Comparison of ENCODE assay signal across 27 cellular contexts in genomic region chr18:10029711-10030110, GRCh38.
"Had no signal": no experiment of that assay in that cellular context is flagged by ENCODE, and none has a peak within 500 bp of the region (broad histone marks: within the 10 kb centered on the region; RNA-seq: fewer than 3 reads in every experiment).

No MANE protein-coding gene starts in this region.

- H3K4me3 Mint-ChIP-seq: stimulated activated naive CD8-positive, alpha-beta T cell treated with anti-CD3 and anti-CD28 coated beads, Interleukin-15, amount 100 ng/mL, for 72 hours had no signal

- H3K9me3 ChIP-seq: gastrocnemius medialis, left lung, lower lobe of right lung, neutrophil, pancreas, suprapubic skin, transverse colon, upper lobe of right lung had no signal

- H3K27me3 Mint-ChIP-seq: naive thymus-derived CD8-positive, alpha-beta T cell; stimulated activated naive CD8-positive, alpha-beta T cell treated with anti-CD3 and anti-CD28 coated beads, Interleukin-15, amount 100 ng/mL, for 72 hours had no signal

- H3K9me3 Mint-ChIP-seq: naive thymus-derived CD8-positive, alpha-beta T cell; stimulated activated naive CD8-positive, alpha-beta T cell treated with anti-CD3 and anti-CD28 coated beads, Interleukin-15, amount 100 ng/mL, for 72 hours had no signal

- H3K27me3 ChIP-seq: gastrocnemius medialis, hepatocyte, left lung, pancreas, suprapubic skin, transverse colon, upper lobe of right lung had no signal

- H3K27ac ChIP-seq: dorsolateral prefrontal cortex, epithelial cell of prostate, gastrocnemius medialis, hepatocyte, left lung, lower lobe of right lung, neutrophil, pancreas, suprapubic skin, transverse colon, upper lobe of right lung had no signal

- ATAC-seq: esophagus mucosa; gastrocnemius medialis; left lung; lower lobe of right lung; naive thymus-derived CD8-positive, alpha-beta T cell; pancreas; sciatic nerve; stimulated activated naive CD8-positive, alpha-beta T cell treated with anti-CD3 and anti-CD28 coated beads, Interleukin-15, amount 100 ng/mL, for 72 hours; upper lobe of right lung had no signal

- H3K36me3 Mint-ChIP-seq: naive thymus-derived CD8-positive, alpha-beta T cell had no signal

- DNase-seq: central memory CD4-positive, alpha-beta T cell; dorsolateral prefrontal cortex; effector CD4-positive, alpha-beta T cell; foreskin fibroblast; gastrocnemius medialis; kidney; left lung; lower lobe of right lung; midbrain; naive thymus-derived CD8-positive, alpha-beta T cell; pancreas; retina; stimulated activated CD4-positive, alpha-beta T cell treated with anti-CD3 and anti-CD28 coated beads, Interleukin-12 subunit alpha, Interleukin-12 subunit beta, amount 100 ng/mL, for 4 hours; stimulated activated CD4-positive, alpha-beta T cell treated with anti-CD3 and anti-CD28 coated beads, Interleukin-1b, Interleukin-23, amount 100 ng/mL, for 48 hours; stimulated activated CD4-positive, alpha-beta T cell treated with anti-CD3 and anti-CD28 coated beads, Interleukin-4, amount 100 ng/mL, for 1 hour; stimulated activated CD8-positive, alpha-beta memory T cell treated with anti-CD3 and anti-CD28 coated beads, Interleukin-4, amount 100 ng/mL, for 48 hours; stimulated activated naive CD4-positive, alpha-beta T cell; stimulated activated naive CD8-positive, alpha-beta T cell treated with anti-CD3 and anti-CD28 coated beads, Interleukin-15, amount 100 ng/mL, for 72 hours; transverse colon; upper lobe of right lung had no signal

- H3K27ac Mint-ChIP-seq: stimulated activated naive CD8-positive, alpha-beta T cell treated with anti-CD3 and anti-CD28 coated beads, Interleukin-15, amount 100 ng/mL, for 72 hours had no signal

- H3K4me3 ChIP-seq: dorsolateral prefrontal cortex, gastrocnemius medialis, hepatocyte, left lung, lower lobe of right lung, pancreas, smooth muscle cell, suprapubic skin, transverse colon, upper lobe of right lung had no signal
